In genomic region chr3:13621381-13622221, GRCh38 we compare ENCODE assay signal across 12 cellular contexts.
DNase-seq lines count a peak whose midpoint lies in the region; ATAC-seq and TF ChIP-seq lines count a peak whose summit lies in the region.
"Had no signal": no experiment of that assay in that cellular context is flagged by ENCODE, and none has a peak within 500 bp of the region (broad histone marks: within the 10 kb centered on the region; RNA-seq: fewer than 3 reads in every experiment).

No MANE protein-coding gene starts in this region.

- no peak overlapping the region for H3K4me3 Mint-ChIP-seq in Caco-2 (ENCODE audit: unreplicated experiment)
- peak overlapping the region; percentile 55 for H3K4me3 Mint-ChIP-seq in activated CD4-positive, alpha-beta T cell treated with anti-CD3 and anti-CD28 coated beads, Interleukin-2, amount 10 ng/mL, durations not matched to agents 7 days and 5 days
- peak overlapping the region; percentile 87 for H3K4me3 Mint-ChIP-seq in activated naive CD8-positive, alpha-beta T cell treated with anti-CD3 and anti-CD28 coated beads for 36 hours
- H3K4me3 Mint-ChIP-seq: activated B cell treated with CpG ODN at 0.5 μM for 24 hours had no signal

- no peaks in the 10 kb centered on the region for H3K9me3 ChIP-seq in Caco-2
- H3K9me3 ChIP-seq: pancreas had no signal

- BruUV-seq in Caco-2 (replicated peaks; lab: Mats Ljungman, UMichigan), result no TSS peak

- CTCF ChIA-PET in Caco-2 (lab: Charles Lee), result interaction anchor here (1.7 kb wide), 1 partner anchor 35 kb away, joined by 4 read pairs; no protein-coding TSS in a partner anchor
- CTCF ChIA-PET in activated CD4-positive, alpha-beta T cell treated with anti-CD3 and anti-CD28 coated beads, Interleukin-2, amount 10 ng/mL, durations not matched to agents 7 days and 5 days (lab: Charles Lee), result interaction anchor here (1.5 kb wide), 1 partner anchor 21 kb away, joined by 3 read pairs; no protein-coding TSS in a partner anchor

- TF ChIP-seq CTCF in Caco-2 (IDR thresholded peaks at IDR 0.05; ENCODE audit: insufficient read depth in 1 of 2, low read depth in 1 of 2, low read length in 1 of 2, severe bottlenecking in 1 of 2, unreplicated experiment in 1 of 2), result no peak

- H3K9me3 Mint-ChIP-seq in Caco-2 (ENCODE audit: unreplicated experiment), result no peaks in the 10 kb centered on the region
- no peaks in the 10 kb centered on the region for H3K9me3 Mint-ChIP-seq in activated CD4-positive, alpha-beta T cell treated with anti-CD3 and anti-CD28 coated beads, Interleukin-2, amount 10 ng/mL, durations not matched to agents 7 days and 5 days
- no peaks in the 10 kb centered on the region for H3K9me3 Mint-ChIP-seq in activated naive CD8-positive, alpha-beta T cell treated with anti-CD3 and anti-CD28 coated beads for 36 hours
- H3K9me3 Mint-ChIP-seq: activated B cell treated with CpG ODN at 0.5 μM for 24 hours had no signal

- peak overlapping the region; percentile 8 for H3K27ac Mint-ChIP-seq in Caco-2 (ENCODE audit: unreplicated experiment)
- H3K27ac Mint-ChIP-seq in activated CD4-positive, alpha-beta T cell treated with anti-CD3 and anti-CD28 coated beads, Interleukin-2, amount 10 ng/mL, durations not matched to agents 7 days and 5 days, result peak overlapping the region; percentile 90
- H3K27ac Mint-ChIP-seq in activated naive CD8-positive, alpha-beta T cell treated with anti-CD3 and anti-CD28 coated beads for 36 hours, result peak overlapping the region; percentile 92
- H3K27ac Mint-ChIP-seq: activated B cell treated with CpG ODN at 0.5 μM for 24 hours had no signal

- H3K27me3 Mint-ChIP-seq in Caco-2 (ENCODE audit: insufficient read depth, unreplicated experiment), result no peaks in the 10 kb centered on the region
- H3K27me3 Mint-ChIP-seq in activated CD4-positive, alpha-beta T cell treated with anti-CD3 and anti-CD28 coated beads, Interleukin-2, amount 10 ng/mL, durations not matched to agents 7 days and 5 days, result no peaks in the 10 kb centered on the region
- no peaks in the 10 kb centered on the region for H3K27me3 Mint-ChIP-seq in activated naive CD8-positive, alpha-beta T cell treated with anti-CD3 and anti-CD28 coated beads for 36 hours
- H3K27me3 Mint-ChIP-seq: activated B cell treated with CpG ODN at 0.5 μM for 24 hours had no signal

- no peak overlapping the region for H3K4me3 ChIP-seq in Caco-2 (ENCODE audit: low read depth, low read length)
- H3K4me3 ChIP-seq: pancreas had no signal

- H3K36me3 ChIP-seq in Caco-2 (ENCODE audit: control insufficient read depth, insufficient read depth, low read length), result no peaks in the 10 kb centered on the region
- H3K36me3 ChIP-seq: pancreas had no signal

- H3K36me3 Mint-ChIP-seq in Caco-2 (ENCODE audit: insufficient read depth, unreplicated experiment), result peaks cover 6% of the 10 kb centered on the region
- H3K36me3 Mint-ChIP-seq in activated CD4-positive, alpha-beta T cell treated with anti-CD3 and anti-CD28 coated beads, Interleukin-2, amount 10 ng/mL, durations not matched to agents 7 days and 5 days (ENCODE audit: low read depth), result no peaks in the 10 kb centered on the region
- H3K36me3 Mint-ChIP-seq in activated naive CD8-positive, alpha-beta T cell treated with anti-CD3 and anti-CD28 coated beads for 36 hours, result no peaks in the 10 kb centered on the region

- DNase-seq in Caco-2 (no peak), NCI-H2029 treated with DMSO at 0.1 percent for 48 hours (lab: John Stamatoyannopoulos, UW) (no peak)
- peak; percentile 11 for DNase-seq in activated CD4-positive, alpha-beta T cell treated with anti-CD3 and anti-CD28 coated beads, Interleukin-2, amount 10 ng/mL, durations not matched to agents 7 days and 5 days
- DNase-seq in activated naive CD8-positive, alpha-beta T cell treated with anti-CD3 and anti-CD28 coated beads for 36 hours, result peak; percentile 64
- DNase-seq in stimulated activated CD4-positive, alpha-beta T cell treated with anti-CD3 and anti-CD28 coated beads, Interleukin-4, amount 100 ng/mL, for 24 hours, result peak; percentile 6
- DNase-seq: activated B cell treated with CpG ODN at 0.5 μM for 24 hours, cerebellar nuclear complex, NCI-H1694 had no signal

- peaks cover 12% of the 10 kb centered on the region for H3K4me1 Mint-ChIP-seq in Caco-2 (ENCODE audit: low read depth, unreplicated experiment)
- H3K4me1 Mint-ChIP-seq in activated CD4-positive, alpha-beta T cell treated with anti-CD3 and anti-CD28 coated beads, Interleukin-2, amount 10 ng/mL, durations not matched to agents 7 days and 5 days, result peaks cover 3% of the 10 kb centered on the region
- H3K4me1 Mint-ChIP-seq in activated naive CD8-positive, alpha-beta T cell treated with anti-CD3 and anti-CD28 coated beads for 36 hours, result peaks cover 2% of the 10 kb centered on the region
- H3K4me1 Mint-ChIP-seq: activated B cell treated with CpG ODN at 0.5 μM for 24 hours had no signal

- intact Hi-C loops in Caco-2 (cut with micrococcal nuclease; ENCODE audit: unreplicated experiment), result no loop called here

- H3K27me3 ChIP-seq in Caco-2 (replicated peaks; ENCODE audit: control insufficient read depth, insufficient read depth, low read length), result no peaks in the 10 kb centered on the region
- H3K27me3 ChIP-seq: pancreas had no signal

- H3K4me1 ChIP-seq in Caco-2, result peaks cover 16% of the 10 kb centered on the region
- H3K4me1 ChIP-seq: pancreas had no signal

- no peak for ATAC-seq in HG03439 (IDR thresholded peaks at IDR 0.05; ENCODE audit: unreplicated experiment)
- ATAC-seq in GM18870 (IDR thresholded peaks at IDR 0.05; ENCODE audit: unreplicated experiment), result no peak
- ATAC-seq in HG02623 (IDR thresholded peaks at IDR 0.05; ENCODE audit: unreplicated experiment), result no peak
- ATAC-seq: pancreas had no signal

- POLR2A ChIA-PET in Caco-2 (lab: Charles Lee), result no interaction called here
- POLR2A ChIA-PET in activated CD4-positive, alpha-beta T cell treated with anti-CD3 and anti-CD28 coated beads, Interleukin-2, amount 10 ng/mL, durations not matched to agents 7 days and 5 days (lab: Charles Lee), result no interaction called here

Comparison
In these comparisons a context has a peak if more than half of its experiments do, and no peak if none do; other contexts are left out.
1. DNase-seq: peak in activated CD4-positive, alpha-beta T cell treated with anti-CD3 and anti-CD28 coated beads, Interleukin-2, amount 10 ng/mL, durations not matched to agents 7 days and 5 days (single experiment), activated naive CD8-positive, alpha-beta T cell treated with anti-CD3 and anti-CD28 coated beads for 36 hours (single experiment) and stimulated activated CD4-positive, alpha-beta T cell treated with anti-CD3 and anti-CD28 coated beads, Interleukin-4, amount 100 ng/mL, for 24 hours (single experiment); none in Caco-2 (0 of 2) and NCI-H2029 treated with DMSO at 0.1 percent for 48 hours (single experiment).
2. H3K27ac Mint-ChIP-seq: peak in every context shown above with its lines; median percentile 92 in activated naive CD8-positive, alpha-beta T cell treated with anti-CD3 and anti-CD28 coated beads for 36 hours; 90 in activated CD4-positive, alpha-beta T cell treated with anti-CD3 and anti-CD28 coated beads, Interleukin-2, amount 10 ng/mL, durations not matched to agents 7 days and 5 days; 8 in Caco-2.